Comparison of ENCODE assay signal across 9 cellular contexts in the genomic region with DNA sequence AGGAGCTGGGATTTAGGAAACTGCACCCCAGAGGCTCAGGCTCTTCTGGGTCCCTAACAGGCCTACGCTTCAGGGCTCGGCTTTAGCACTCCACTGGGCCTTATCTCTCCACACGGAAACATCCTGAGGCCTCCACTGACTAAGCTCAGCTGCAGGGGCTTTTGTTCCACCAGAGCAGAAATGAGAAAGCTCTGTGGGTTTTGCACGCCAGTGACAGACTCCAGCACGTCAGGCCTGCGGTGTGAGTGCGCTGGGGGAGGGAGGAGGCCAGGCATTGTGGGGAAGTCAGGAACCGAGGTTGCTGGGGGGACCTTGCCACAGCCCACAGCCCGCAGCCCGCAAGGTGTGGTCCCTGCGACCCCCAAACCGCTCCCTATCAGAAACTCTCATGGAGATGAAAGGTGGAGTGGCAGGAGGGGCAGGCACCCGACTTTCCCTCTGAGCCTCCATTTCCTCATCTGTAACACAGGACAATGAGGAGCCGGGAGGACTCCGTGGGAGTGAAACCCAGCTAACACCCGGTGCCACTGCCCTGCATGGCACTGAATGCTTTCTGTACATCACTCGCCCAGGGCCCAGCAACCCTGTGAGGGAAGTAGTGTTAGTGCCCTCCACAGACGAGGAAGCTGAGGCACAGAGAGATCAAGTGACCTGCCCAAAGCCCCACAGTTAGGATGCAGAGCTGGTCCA.
DNase-seq lines count a peak whose midpoint lies in the region; ATAC-seq and TF ChIP-seq lines count a peak whose summit lies in the region.
"Had no signal": no experiment of that assay in that cellular context is flagged by ENCODE, and none has a peak within 500 bp of the region (broad histone marks: within the 10 kb centered on the region; RNA-seq: fewer than 3 reads in every experiment).

No MANE protein-coding gene starts in this region.

- DNase-seq in OCI-M1 (lab: John Stamatoyannopoulos, UW) (peak; percentile 12), osteocyte (ENCODE audit: extremely low spot score, unreplicated experiment) (peak; percentile 80), SHP77 (lab: John Stamatoyannopoulos, UW) (no peak), HT-29 (ENCODE audit: low spot score) (no peak), osteoblast (ENCODE audit: insufficient read length, low spot score, missing footprints) (no peak), NCI-H2081 (lab: John Stamatoyannopoulos, UW) (no peak)
- DNase-seq: activated CD4-positive, CD25-positive, alpha-beta regulatory T cell had no signal

- H3K4me3 Mint-ChIP-seq in osteocyte (ENCODE audit: unreplicated experiment) = no peak overlapping the region

- H3K27me3 Mint-ChIP-seq in osteocyte (ENCODE audit: unreplicated experiment) = peaks cover 19% of the 10 kb centered on the region

- H4K20me1 ChIP-seq in osteoblast (ENCODE audit: insufficient read depth, low read length) = no peaks in the 10 kb centered on the region

- H3K4me1 ChIP-seq in osteoblast (ENCODE audit: insufficient read depth, low read length) = no peaks in the 10 kb centered on the region

- no peak overlapping the region for H3K27ac ChIP-seq in osteoblast (ENCODE audit: low read depth, low read length)

- no peak overlapping the region for H3K4me3 ChIP-seq in osteoblast (ENCODE audit: insufficient read depth, low read length)

- ATAC-seq in GM18498 (IDR thresholded peaks at IDR 0.05; ENCODE audit: unreplicated experiment) (peak; percentile 62), GM21717 (IDR thresholded peaks at IDR 0.05; ENCODE audit: unreplicated experiment) (peak; percentile 74)

- TF ChIP-seq CTCF in osteocyte (IDR thresholded peaks at IDR 0.05) (no peak), osteoblast (IDR thresholded peaks at IDR 0.05; ENCODE audit: extremely low read depth, low read depth, low read length) (no peak)

- no peaks in the 10 kb centered on the region for H3K36me3 ChIP-seq in osteoblast (ENCODE audit: insufficient read depth, low read length)

- H3K36me3 Mint-ChIP-seq in osteocyte (ENCODE audit: unreplicated experiment) = peaks cover 2% of the 10 kb centered on the region

- no peaks in the 10 kb centered on the region for H3K4me1 Mint-ChIP-seq in osteocyte (ENCODE audit: unreplicated experiment)

- H3K27me3 ChIP-seq in osteoblast (ENCODE audit: insufficient read depth, low read length) = peaks cover 10% of the 10 kb centered on the region

- no peak overlapping the region for H3K4me2 ChIP-seq in osteoblast (ENCODE audit: insufficient read depth, low read length)

- no peak overlapping the region for H3K27ac Mint-ChIP-seq in osteocyte (ENCODE audit: unreplicated experiment)

- H3K79me2 ChIP-seq in osteoblast (ENCODE audit: insufficient read depth, low read length) = no peaks in the 10 kb centered on the region

- H3K9me3 Mint-ChIP-seq in osteocyte (ENCODE audit: unreplicated experiment) = no peaks in the 10 kb centered on the region

- H3K9me3 ChIP-seq in osteoblast (ENCODE audit: low read depth, low read length) = no peaks in the 10 kb centered on the region

- H2AFZ ChIP-seq in osteoblast (ENCODE audit: low read length) = no peak overlapping the region

Comparison
In these comparisons a context has a peak if more than half of its experiments do, and no peak if none do; other contexts are left out.
1. DNase-seq: peak in OCI-M1 (single experiment) and osteocyte (single experiment); none in SHP77 (0 of 2), HT-29 (single experiment), osteoblast (single experiment) and NCI-H2081 (0 of 2).